In genomic region chr12:53963005-53963404, GRCh38 we compare ENCODE assay signal across 26 cellular contexts. TPM values are rescaled to one million over a fixed set of nuclear protein-coding genes. Genes with fewer than 3 reads are reported as not detected.
A peak's percentile ranks its signal among the peaks of the same experiment; 100 is the strongest.
DNase-seq lines count a peak whose midpoint lies in the region; ATAC-seq and TF ChIP-seq lines count a peak whose summit lies in the region.
"Had no signal": no experiment of that assay in that cellular context is flagged by ENCODE, and none has a peak within 500 bp of the region (broad histone marks: within the 10 kb centered on the region; RNA-seq: fewer than 3 reads in every experiment).

No MANE protein-coding gene starts in this region.

- H3K4me3 ChIP-seq in SJSA1 (peak overlapping the region; percentile 60), tibial artery (peak overlapping the region; percentile 62 to 77)
- H3K4me3 ChIP-seq: HAP-1, MG63 had no signal

- intact Hi-C loops in tibial artery (cut with DNase I; ENCODE audit: low total_unique reads): no loop called here

- peaks cover 39% of the 10 kb centered on the region for H3K4me1 Mint-ChIP-seq in stimulated activated memory B cell treated with anti-CD40 and anti-IgM and Interleukin-4, amounts not matched to agents 10 μg/mL and 1 μg/mL and 100 μg/mL, for 72 hours

- TF ChIP-seq CTCF in tibial artery (IDR thresholded peaks at IDR 0.05): no peak

- H3K36me3 ChIP-seq in SJSA1 (peaks cover 27% of the 10 kb centered on the region), tibial artery (no peaks in the 10 kb centered on the region)
- H3K36me3 ChIP-seq: HAP-1, MG63, Peyer's patch had no signal

- H3K36me3 Mint-ChIP-seq in stimulated activated memory B cell treated with anti-CD40 and anti-IgM and Interleukin-4, amounts not matched to agents 10 μg/mL and 1 μg/mL and 100 μg/mL, for 72 hours: peaks cover 5% of the 10 kb centered on the region

- no peak for ATAC-seq in stimulated activated memory B cell treated with anti-CD40 and anti-IgM and Interleukin-4, amounts not matched to agents 10 μg/mL and 1 μg/mL and 100 μg/mL, for 72 hours

- H3K9me3 Mint-ChIP-seq in stimulated activated memory B cell treated with anti-CD40 and anti-IgM and Interleukin-4, amounts not matched to agents 10 μg/mL and 1 μg/mL and 100 μg/mL, for 72 hours: peaks cover 14% of the 10 kb centered on the region

- H3K4me3 Mint-ChIP-seq in stimulated activated memory B cell treated with anti-CD40 and anti-IgM and Interleukin-4, amounts not matched to agents 10 μg/mL and 1 μg/mL and 100 μg/mL, for 72 hours: no peak overlapping the region
- H3K4me3 Mint-ChIP-seq: B cell; CD4-positive, CD25-positive, alpha-beta regulatory T cell had no signal

- H3K4me1 ChIP-seq in SJSA1 (replicated peaks) (peaks cover 22% of the 10 kb centered on the region), tibial artery (peaks cover 0 to 44% (median 14%) of the 10 kb centered on the region in 4 donors)

- peak; percentile 22 for DNase-seq in DMS79 treated with DMSO at 0.1 percent for 48 hours (lab: John Stamatoyannopoulos, UW)
- DNase-seq in DMS79 (lab: John Stamatoyannopoulos, UW): no peak
- peak in 1 of 2 experiments; percentile 25 for DNase-seq in SJSA1 (ENCODE audit: low read depth in 1 of 2, low spot score in 2 of 2)
- DNase-seq in left kidney (ENCODE audit: low read depth, low spot score): peak; percentile 17
- no peak for DNase-seq in tibial artery
- DNase-seq in activated CD8-positive, alpha-beta memory T cell treated with anti-CD3 and anti-CD28 coated beads for 24 hours: no peak
- no peak for DNase-seq in GOT3 (lab: John Stamatoyannopoulos, UW)
- DNase-seq: CD4-positive, CD25-positive, alpha-beta regulatory T cell; COR-L47; DMS 273 treated with DMSO at 0.1 percent for 48 hours; GF-D8; IMR-90; Karpas-422; MG63; NCI-H1092; NCI-H146; NCI-H2029 treated with DMSO at 0.1 percent for 48 hours; NCI-H2171 treated with DMSO at 0.1 percent for 48 hours; NCI-H446; NCI-H69 had no signal

- peak overlapping the region; percentile 81 for H3K27ac ChIP-seq in SJSA1
- H3K27ac ChIP-seq in tibial artery: peak overlapping the region; percentile 94 to 95
- H3K27ac ChIP-seq: 22Rv1, Peyer's patch had no signal

- no peaks in the 10 kb centered on the region for H3K9me3 ChIP-seq in SJSA1 (replicated peaks)
- H3K9me3 ChIP-seq in tibial artery: no peaks in the 10 kb centered on the region
- H3K9me3 ChIP-seq: HAP-1, MG63 had no signal

- no peak overlapping the region for H3K27ac Mint-ChIP-seq in stimulated activated memory B cell treated with anti-CD40 and anti-IgM and Interleukin-4, amounts not matched to agents 10 μg/mL and 1 μg/mL and 100 μg/mL, for 72 hours
- H3K27ac Mint-ChIP-seq: B cell had no signal

- H3K27me3 Mint-ChIP-seq in stimulated activated memory B cell treated with anti-CD40 and anti-IgM and Interleukin-4, amounts not matched to agents 10 μg/mL and 1 μg/mL and 100 μg/mL, for 72 hours: peaks cover 98% of the 10 kb centered on the region

- no peaks in the 10 kb centered on the region for H3K27me3 ChIP-seq in SJSA1 (replicated peaks)
- peaks cover 0 to under 1% of the 10 kb centered on the region in 2 donors for H3K27me3 ChIP-seq in tibial artery
- H3K27me3 ChIP-seq: MG63 had no signal

RNA-seq across cellular contexts. Expression of gene HOXC12, which starts 8.3 kb away (rescaled TPM):
- 8.6 and 11.0 TPM in 2 replicates for total RNA-seq in SJSA1 (2014; rRNA removed; shearing (Covaris generic))
- total RNA-seq: B cell; CD4-positive, CD25-positive, alpha-beta regulatory T cell; IMR-90; Peyer's patch; SK-MEL-5 had no signal

RNA-seq across cellular contexts. Expression of gene HOXC11, which starts 9.9 kb away (rescaled TPM):
- 4.3 and 4.6 TPM in 2 replicates for total RNA-seq in SJSA1 (2014; rRNA removed; shearing (Covaris generic))
- total RNA-seq: B cell; CD4-positive, CD25-positive, alpha-beta regulatory T cell; IMR-90 had no signal

RNA-seq across cellular contexts. Expression of gene HOTAIR, which starts 11.7 kb away (rescaled TPM):
- 11.1 and 13.5 TPM in 2 replicates for total RNA-seq in SJSA1 (2014; rRNA removed; shearing (Covaris generic))
- total RNA-seq: B cell; CD4-positive, CD25-positive, alpha-beta regulatory T cell; IMR-90; SK-MEL-5 had no signal

RNA-seq across cellular contexts. Expression of gene HOXC10, which starts 21.9 kb away (rescaled TPM):
- 3.2 and 7.5 TPM in 2 replicates for total RNA-seq in SJSA1 (2014; rRNA removed; shearing (Covaris generic))
- total RNA-seq: B cell; CD4-positive, CD25-positive, alpha-beta regulatory T cell; IMR-90 had no signal

RNA-seq across cellular contexts. Expression of gene HOXC13, which starts 24.4 kb away (rescaled TPM):
- total RNA-seq in SJSA1 (2014; rRNA removed; shearing (Covaris generic)): 6.0 and 7.2 TPM in 2 replicates
- total RNA-seq: B cell; CD4-positive, CD25-positive, alpha-beta regulatory T cell; IMR-90; Peyer's patch had no signal

Comparison
In these comparisons a context has a peak if more than half of its experiments do, and no peak if none do; other contexts are left out.
1. DNase-seq: peak in DMS79 treated with DMSO at 0.1 percent for 48 hours (single experiment) and left kidney (single experiment); none in DMS79 (single experiment), tibial artery (0 of 2), activated CD8-positive, alpha-beta memory T cell treated with anti-CD3 and anti-CD28 coated beads for 24 hours (single experiment) and GOT3 (single experiment).